Comparison of ENCODE assay signal across 8 cellular contexts in genomic region chr6:138004423-138005287, GRCh38.
DNase-seq lines count a peak whose midpoint lies in the region; TF ChIP-seq lines count a peak whose summit lies in the region.

No MANE protein-coding gene starts in this region.

- peaks cover 4% of the 10 kb centered on the region for H3K4me1 Mint-ChIP-seq in mesothelial cell of epicardium

- 44% methylated on average over 7 of the region's 7 CpGs for WGBS in hepatocyte (ENCODE audit: low lambda C conversion rate, missing lambda C conversion rate)

- H3K9me3 ChIP-seq in hepatocyte (ENCODE audit: low read depth) (no peaks in the 10 kb centered on the region), uterus (no peaks in the 10 kb centered on the region)

- intact Hi-C loops in uterus (cut with DNase I; ENCODE audit: low total_unique reads), result no loop called here

- TF ChIP-seq CTCF in AG04449 (IDR thresholded peaks at IDR 0.05; ENCODE audit: insufficient read depth, low read length, missing control alignments) (peak; percentile 41), VCaP (conservative IDR thresholded peaks at IDR 0.05) (peak; percentile 75), hepatocyte (IDR thresholded peaks at IDR 0.05; ENCODE audit: poor library complexity) (peak; percentile 60), uterus (IDR thresholded peaks at IDR 0.05) (peak in 3 of 4 experiments; percentile 14 to 32 (median 15)), mesothelial cell of epicardium (IDR thresholded peaks at IDR 0.05; ENCODE audit: unreplicated experiment) (no peak)

- H3K36me3 ChIP-seq in hepatocyte (replicated peaks; ENCODE audit: insufficient read depth, low read depth) (no peaks in the 10 kb centered on the region), uterus (no peaks in the 10 kb centered on the region)

- H3K4me2 ChIP-seq in hepatocyte, result no peak overlapping the region

- no peaks in the 10 kb centered on the region for H3K27me3 ChIP-seq in hepatocyte
- no peaks in the 10 kb centered on the region for H3K27me3 ChIP-seq in uterus

- POLR2A ChIA-PET in AG04449 (lab: Yijun Ruan, JAX), result no interaction called here

- no peaks in the 10 kb centered on the region for H3K27me3 Mint-ChIP-seq in mesothelial cell of epicardium (ENCODE audit: low read depth)

- CTCF ChIA-PET in AG04449 (lab: Yijun Ruan, JAX), result interaction anchor here (0.8 to 11.7 kb wide), 26 partner anchors 8 to 581 kb away, joined by 3 to 203 read pairs (median 6); partner anchors contain the start of genes PERP and TNFAIP3

- H3K9me3 Mint-ChIP-seq in mesothelial cell of epicardium, result no peaks in the 10 kb centered on the region

- no peak overlapping the region for H3K27ac ChIP-seq in VCaP
- no peak overlapping the region for H3K27ac ChIP-seq in hepatocyte
- H3K27ac ChIP-seq in uterus, result no peak overlapping the region

- H3K27ac Mint-ChIP-seq in mesothelial cell of epicardium, result no peak overlapping the region

- DNase-seq in AG04449 (ENCODE audit: low read depth, low spot score), result no peak
- peak; percentile 32 for DNase-seq in EL
- DNase-seq in M059J (ENCODE audit: low read depth), result peak; percentile 50
- peak; percentile 38 for DNase-seq in hepatocyte (ENCODE audit: low spot score)
- no peak for DNase-seq in uterus
- no peak for DNase-seq in hypothalamus (lab: John Stamatoyannopoulos, UW)
- no peak for DNase-seq in mesothelial cell of epicardium (ENCODE audit: low spot score in 2 of 2, unreplicated experiment in 2 of 2)

- H3K4me1 ChIP-seq in hepatocyte (ENCODE audit: insufficient read depth), result no peaks in the 10 kb centered on the region
- no peaks in the 10 kb centered on the region for H3K4me1 ChIP-seq in uterus

- no peak for TF ChIP-seq POLR2A in uterus (IDR thresholded peaks at IDR 0.05)

- no peaks in the 10 kb centered on the region for H4K20me1 ChIP-seq in hepatocyte (ENCODE audit: insufficient read depth, poor library complexity, severe bottlenecking)

- H3K4me3 Mint-ChIP-seq in mesothelial cell of epicardium, result no peak overlapping the region

- H3K36me3 Mint-ChIP-seq in mesothelial cell of epicardium, result no peaks in the 10 kb centered on the region

- H3K4me3 ChIP-seq in AG04449 (ENCODE audit: low read depth, low read length) (no peak overlapping the region), hepatocyte (no peak overlapping the region), uterus (no peak overlapping the region)

- H2AFZ ChIP-seq in hepatocyte, result no peak overlapping the region

- no peaks in the 10 kb centered on the region for H3K9me2 ChIP-seq in hepatocyte (replicated peaks; ENCODE audit: insufficient read depth)

- no peaks in the 10 kb centered on the region for H3K79me2 ChIP-seq in hepatocyte

Comparison
In these comparisons a context has a peak if more than half of its experiments do, and no peak if none do; other contexts are left out.
1. DNase-seq: peak in EL (single experiment), M059J (single experiment) and hepatocyte (single experiment); none in AG04449 (single experiment), uterus (0 of 2), hypothalamus (0 of 51) and mesothelial cell of epicardium (0 of 2).